Comparison of ENCODE assay signal across 2 cellular contexts in genomic region chr17:82683534-82683933, GRCh38.
A peak's percentile ranks its signal among the peaks of the same experiment; 100 is the strongest.
TF ChIP-seq lines count a peak whose summit lies in the region.

No MANE protein-coding gene starts in this region.

TF ChIP-seq in A549, 52 proteins besides CTCF, POLR2A, EP300 and RAD21:
- TF ChIP-seq HES2 (IDR thresholded peaks at IDR 0.05) (no peak), CHD4 (IDR thresholded peaks at IDR 0.05; ENCODE audit: borderline replicate concordance) (no peak), EHMT2 (IDR thresholded peaks at IDR 0.05; ENCODE audit: low read depth) (no peak), HOXB13 (CRISPR knock-in tag; IDR thresholded peaks at IDR 0.05; ENCODE audit: low read depth) (no peak), HDAC2 (IDR thresholded peaks at IDR 0.05) (no peak), SREBF2 (IDR thresholded peaks at IDR 0.05) (no peak), HOXA7 (CRISPR knock-in tag; IDR thresholded peaks at IDR 0.05) (no peak), FOSB (CRISPR knock-in tag; IDR thresholded peaks at IDR 0.05) (no peak), FOSL2 (IDR thresholded peaks at IDR 0.05) (no peak), FOSL2 (CRISPR knock-in tag; IDR thresholded peaks at IDR 0.05) (no peak), KDM1A (IDR thresholded peaks at IDR 0.05; ENCODE audit: low read depth) (no peak), JUNB (IDR thresholded peaks at IDR 0.05) (no peak), POLR2AphosphoS2 (conservative IDR thresholded peaks at IDR 0.05; ENCODE audit: low read length) (no peak), JUN (IDR thresholded peaks at IDR 0.05) (no peak), MAZ (IDR thresholded peaks at IDR 0.05; ENCODE audit: borderline replicate concordance, low read depth, low read length) (no peak), RARB (CRISPR knock-in tag; IDR thresholded peaks at IDR 0.05) (no peak), REST (IDR thresholded peaks at IDR 0.05) (no peak)
- TF ChIP-seq, protein P1, sequence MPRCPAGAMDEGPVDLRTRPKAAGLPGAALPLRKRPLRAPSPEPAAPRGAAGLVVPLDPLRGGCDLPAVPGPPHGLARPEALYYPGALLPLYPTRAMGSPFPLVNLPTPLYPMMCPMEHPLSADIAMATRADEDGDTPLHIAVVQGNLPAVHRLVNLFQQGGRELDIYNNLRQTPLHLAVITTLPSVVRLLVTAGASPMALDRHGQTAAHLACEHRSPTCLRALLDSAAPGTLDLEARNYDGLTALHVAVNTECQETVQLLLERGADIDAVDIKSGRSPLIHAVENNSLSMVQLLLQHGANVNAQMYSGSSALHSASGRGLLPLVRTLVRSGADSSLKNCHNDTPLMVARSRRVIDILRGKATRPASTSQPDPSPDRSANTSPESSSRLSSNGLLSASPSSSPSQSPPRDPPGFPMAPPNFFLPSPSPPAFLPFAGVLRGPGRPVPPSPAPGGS (IDR thresholded peaks at IDR 0.05), result no peak

TF ChIP-seq in K562, 482 proteins besides CTCF, POLR2A, EP300 and RAD21:
- no peak for TF ChIP-seq NCOA1 (IDR thresholded peaks at IDR 0.05; ENCODE audit: low read depth)
- no peak for TF ChIP-seq LEF1 (IDR thresholded peaks at IDR 0.05)
- TF ChIP-seq SAFB2 (IDR thresholded peaks at IDR 0.05; ENCODE audit: borderline replicate concordance, low read depth, low read length, severe bottlenecking), result no peak
- peak; percentile 96 for TF ChIP-seq ZNF121 (CRISPR knock-in tag; conservative IDR thresholded peaks at IDR 0.05)
